In the genomic region with DNA sequence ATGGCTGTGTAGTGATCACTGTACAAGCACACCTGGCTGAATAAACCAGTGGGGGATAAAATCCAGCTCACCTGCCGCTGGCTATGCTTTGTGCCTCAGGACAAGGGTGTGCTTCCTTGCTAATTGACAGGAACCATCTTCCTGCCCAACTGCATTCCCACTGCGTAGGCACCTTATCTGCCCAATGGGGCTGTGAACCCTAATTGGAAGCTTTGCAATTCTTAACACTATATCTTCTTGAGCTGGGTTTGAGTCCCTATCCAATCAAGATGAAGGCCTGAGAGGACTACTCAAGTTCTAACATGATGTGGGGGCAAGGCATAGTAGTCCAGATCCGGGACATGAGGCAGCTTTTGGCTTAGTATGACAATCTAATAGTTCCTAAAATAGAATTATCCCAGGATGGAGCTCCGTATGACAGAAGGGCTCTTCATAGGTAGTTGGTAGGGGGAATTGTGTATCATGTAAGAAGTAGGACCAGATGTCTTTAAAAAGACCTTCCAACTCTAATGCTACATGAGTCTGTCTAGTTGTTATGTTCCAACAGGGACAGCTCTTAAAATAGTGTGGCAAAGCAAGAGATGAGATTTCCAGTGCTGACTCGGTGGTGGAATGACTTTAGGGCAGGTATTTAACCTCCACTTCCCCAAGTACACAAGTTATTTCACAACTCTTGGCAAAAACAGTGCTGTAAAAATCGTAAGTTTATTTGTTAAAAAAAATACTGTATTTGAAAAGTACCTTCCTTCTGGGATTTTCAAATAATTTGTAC, we compare ENCODE assay signal across 10 cellular contexts. TPM values are rescaled to one million over a fixed set of nuclear protein-coding genes. Genes with fewer than 3 reads are reported as not detected.
DNase-seq lines count a peak whose midpoint lies in the region; ATAC-seq and TF ChIP-seq lines count a peak whose summit lies in the region.
"Had no signal": no experiment of that assay in that cellular context is flagged by ENCODE, and none has a peak within 500 bp of the region (broad histone marks: within the 10 kb centered on the region; RNA-seq: fewer than 3 reads in every experiment).

No MANE protein-coding gene starts in this region.

- intact Hi-C loops in psoas muscle (cut with DNase I), result no loop called here

- no peak overlapping the region for H3K4me3 ChIP-seq in choroid plexus epithelial cell (ENCODE audit: low read depth, low read length)
- H3K4me3 ChIP-seq in psoas muscle, result peak overlapping the region; percentile 74

- H3K27ac ChIP-seq in psoas muscle, result peak overlapping the region; percentile 89
- H3K27ac ChIP-seq: foreskin keratinocyte had no signal

- WGBS in psoas muscle, 3 donors, result 24 to 33% (median 24%) methylated on average over 6 of the region's 6 CpGs

- peak; percentile 46 for DNase-seq in NCI-H69 (lab: John Stamatoyannopoulos, UW)
- DNase-seq in choroid plexus epithelial cell (ENCODE audit: low read depth), result peak; percentile 78
- no peak for DNase-seq in psoas muscle
- no peak for DNase-seq in Kasumi-1 (lab: John Stamatoyannopoulos, UW)
- DNase-seq: activated B cell treated with CpG ODN at 0.5 μM for 24 hours; activated naive CD4-positive, alpha-beta T cell treated with anti-CD3 and anti-CD28 coated beads, Interleukin-2, amount 10 ng/mL, durations not matched to agents 7 days and 5 days; naive B cell had no signal

- H3K36me3 ChIP-seq in psoas muscle (ENCODE audit: insufficient read depth in 1 of 2, low read depth in 1 of 2), result peaks cover 0 to 36% of the 10 kb centered on the region in 2 donors

- no peaks in the 10 kb centered on the region for H3K27me3 ChIP-seq in psoas muscle (ENCODE audit: insufficient read depth in 3 of 3, low read length in 2 of 3)
- H3K27me3 ChIP-seq: foreskin keratinocyte had no signal

- H3K9me3 ChIP-seq in psoas muscle, result no peaks in the 10 kb centered on the region

- ATAC-seq in psoas muscle, result peak; percentile 31 to 56 (median 38)
- no peak for ATAC-seq in GM18867 (IDR thresholded peaks at IDR 0.05; ENCODE audit: unreplicated experiment)
- no peak for ATAC-seq in HG03280 (IDR thresholded peaks at IDR 0.05; ENCODE audit: unreplicated experiment)
- ATAC-seq: foreskin keratinocyte had no signal

- TF ChIP-seq CTCF in choroid plexus epithelial cell (conservative IDR thresholded peaks at IDR 0.05; ENCODE audit: low read depth, low read length), result no peak
- TF ChIP-seq CTCF in psoas muscle (IDR thresholded peaks at IDR 0.05), result no peak

- H3K4me1 ChIP-seq in psoas muscle, result peaks cover 74% of the 10 kb centered on the region

RNA-seq across cellular contexts. Expression of gene TMEM150A, which starts 2.3 kb away (rescaled TPM):
- 10 to 100 TPM; 20.1 to 54.3 (median 30.9) TPM for total RNA-seq in psoas muscle
- polyA plus RNA-seq in psoas muscle, result 10 to 100 TPM; 17.4 to 82.6 (median 40.3) TPM

RNA-seq across cellular contexts. Expression of gene C2orf68, which starts 7.1 kb away (rescaled TPM):
- total RNA-seq in psoas muscle, result 10 to 100 TPM; 43.4 to 61.9 (median 47.5) TPM
- polyA plus RNA-seq in psoas muscle, result 10 to 100 TPM; 26.9 to 76.0 (median 43.8) TPM

RNA-seq across cellular contexts. Expression of gene RNF181, which starts 9.2 kb away (rescaled TPM):
- total RNA-seq in psoas muscle, result 100 to 1,000 TPM in 1 of 4 donors, 10 to 100 TPM in 3; 84.7 to 107 (median 90.0) TPM
- 100 to 1,000 TPM; 156 to 212 (median 184) TPM for polyA plus RNA-seq in psoas muscle

RNA-seq across cellular contexts. Expression of gene USP39, which starts 11.2 kb away (rescaled TPM):
- 10 to 100 TPM; 39.0 to 61.8 (median 45.6) TPM for total RNA-seq in psoas muscle
- polyA plus RNA-seq in psoas muscle, result 100 to 1,000 TPM in 1 of 3 donors, 10 to 100 TPM in 2; 53.7 to 104 (median 58.3) TPM

RNA-seq across cellular contexts. Expression of gene VAMP5, which starts 20.5 kb away (rescaled TPM):
- total RNA-seq in psoas muscle, result 10 to 100 TPM; 58.1 to 95.0 (median 83.2) TPM
- polyA plus RNA-seq in psoas muscle, result 100 to 1,000 TPM; 106 to 149 (median 128) TPM

Comparison
In these comparisons a context has a peak if more than half of its experiments do, and no peak if none do; other contexts are left out.
1. DNase-seq: peak in NCI-H69 (single experiment) and choroid plexus epithelial cell (single experiment); none in psoas muscle (0 of 2) and Kasumi-1 (0 of 2).
2. ATAC-seq: peak in psoas muscle (4 of 4); none in GM18867 (single experiment) and HG03280 (single experiment).